Comparison of ENCODE assay signal across 12 cellular contexts in genomic region chr10:112490543-112490942, GRCh38. TPM values are rescaled to one million over a fixed set of nuclear protein-coding genes. Genes with fewer than 3 reads are reported as not detected.
DNase-seq lines count a peak whose midpoint lies in the region; ATAC-seq and TF ChIP-seq lines count a peak whose summit lies in the region.
"Had no signal": no experiment of that assay in that cellular context is flagged by ENCODE, and none has a peak within 500 bp of the region (broad histone marks: within the 10 kb centered on the region; RNA-seq: fewer than 3 reads in every experiment).

No MANE protein-coding gene starts in this region.

- no peak for ATAC-seq in GM19467 (IDR thresholded peaks at IDR 0.05; ENCODE audit: unreplicated experiment)
- ATAC-seq in activated naive CD4-positive, alpha-beta T cell treated with anti-CD3 and anti-CD28 coated beads, Interleukin-2, amount 50 U/mL, for 72 hours = no peak

- H3K27ac Mint-ChIP-seq in HFFc6 = peak overlapping the region; percentile 76
- H3K27ac Mint-ChIP-seq in activated naive CD4-positive, alpha-beta T cell treated with anti-CD3 and anti-CD28 coated beads, Interleukin-2, amount 50 U/mL, for 72 hours = no peak overlapping the region
- H3K27ac Mint-ChIP-seq: IgD-negative memory B cell, naive B cell had no signal

- H3K27me3 Mint-ChIP-seq in HFFc6 (ENCODE audit: insufficient read depth) = no peaks in the 10 kb centered on the region
- H3K27me3 Mint-ChIP-seq: IgD-negative memory B cell, naive B cell had no signal

- no peaks in the 10 kb centered on the region for H3K36me3 Mint-ChIP-seq in HFFc6 (ENCODE audit: low read depth)
- no peaks in the 10 kb centered on the region for H3K36me3 Mint-ChIP-seq in activated naive CD4-positive, alpha-beta T cell treated with anti-CD3 and anti-CD28 coated beads, Interleukin-2, amount 50 U/mL, for 72 hours

- intact Hi-C loops in prostate gland (cut with DNase I) = no loop called here

- no peaks in the 10 kb centered on the region for H3K9me3 Mint-ChIP-seq in HFFc6
- H3K9me3 Mint-ChIP-seq in activated naive CD4-positive, alpha-beta T cell treated with anti-CD3 and anti-CD28 coated beads, Interleukin-2, amount 50 U/mL, for 72 hours = no peaks in the 10 kb centered on the region
- H3K9me3 Mint-ChIP-seq: IgD-negative memory B cell, naive B cell had no signal

- H3K4me1 ChIP-seq in mesodermal cell (ENCODE audit: control insufficient read depth, insufficient read depth, low read length, poor library complexity, severe bottlenecking) = peaks cover 7% of the 10 kb centered on the region
- no peaks in the 10 kb centered on the region for H3K4me1 ChIP-seq in prostate gland (replicated peaks)

- peaks cover 22% of the 10 kb centered on the region for H3K4me1 Mint-ChIP-seq in HFFc6 (ENCODE audit: low read depth)

- H3K9me3 ChIP-seq in mesodermal cell (ENCODE audit: control insufficient read depth, low read length) = no peaks in the 10 kb centered on the region
- H3K9me3 ChIP-seq in prostate gland = no peaks in the 10 kb centered on the region

- no peaks in the 10 kb centered on the region for H3K36me3 ChIP-seq in mesodermal cell (ENCODE audit: control insufficient read depth, insufficient read depth, low read length)
- no peaks in the 10 kb centered on the region for H3K36me3 ChIP-seq in prostate gland

- TF ChIP-seq CTCF in HFFc6 (IDR thresholded peaks at IDR 0.05) = no peak
- TF ChIP-seq CTCF in prostate gland (IDR thresholded peaks at IDR 0.05) = no peak

- no peaks in the 10 kb centered on the region for H3K27me3 ChIP-seq in prostate gland (replicated peaks; ENCODE audit: insufficient read depth)

- H3K27ac ChIP-seq in mesodermal cell (ENCODE audit: low read depth, low read length, severe bottlenecking) (peak overlapping the region; percentile 23), prostate gland (no peak overlapping the region)

- no peak for DNase-seq in HFFc6
- peak; percentile 51 for DNase-seq in NCI-H2081 treated with DMSO at 0.1 percent for 48 hours (lab: John Stamatoyannopoulos, UW)
- DNase-seq in SW480 (ENCODE audit: low spot score) = peak; percentile 97
- no peak for DNase-seq in HK-2 (ENCODE audit: unreplicated experiment)
- no peak for DNase-seq in prostate gland (ENCODE audit: low spot score)
- no peak for DNase-seq in activated naive CD4-positive, alpha-beta T cell treated with anti-CD3 and anti-CD28 coated beads, Interleukin-2, amount 50 U/mL, for 72 hours (ENCODE audit: low spot score in 2 of 2)
- DNase-seq: naive B cell, T1000 had no signal

- no peak for TF ChIP-seq POLR2A in prostate gland (IDR thresholded peaks at IDR 0.05)

- H3K4me3 Mint-ChIP-seq in HFFc6 = peak overlapping the region; percentile 28
- H3K4me3 Mint-ChIP-seq: IgD-negative memory B cell, naive B cell had no signal

- 55% methylated on average over 2 of the region's 2 CpGs; no CpG with 5 or more reads in 1 of the 2 experiments for WGBS in mesodermal cell (ENCODE audit: insufficient coverage in 2 of 2), 2 experiments
- WGBS in prostate gland = 14% methylated on average over 2 of the region's 2 CpGs

- H3K4me3 ChIP-seq in mesodermal cell (ENCODE audit: extremely low read depth, insufficient read depth, low read length, poor library complexity, severe bottlenecking) (no peak overlapping the region), prostate gland (no peak overlapping the region)
- H3K4me3 ChIP-seq: smooth muscle cell had no signal

RNA-seq across cellular contexts. Expression of gene VTI1A, which starts 43.5 kb away (rescaled TPM):
- 10 to 100 TPM; 23.6 to 27.9 (median 24.9) TPM for total RNA-seq in HFFc6 (2021; fragmentation: NEBNext Ultra II Directional; extraction: Animal tissue kit (Norgen Biotek cat#: 25700))
- polyA plus RNA-seq in mesodermal cell (2013, experiment 1 of 2) = 10.5 TPM
- polyA plus RNA-seq in mesodermal cell (2013, experiment 2 of 2) = 14.1 TPM
- total RNA-seq in prostate gland = 10 to 100 TPM; 53.3 to 57.5 TPM
- total RNA-seq in activated naive CD4-positive, alpha-beta T cell treated with anti-CD3 and anti-CD28 coated beads, Interleukin-2, amount 50 U/mL, for 72 hours = 10 to 100 TPM; 39.7 to 40.8 TPM

RNA-seq across cellular contexts. Expression of gene ZDHHC6, which starts 43.8 kb away (rescaled TPM):
- total RNA-seq in HFFc6 (2021; fragmentation: NEBNext Ultra II Directional; extraction: Animal tissue kit (Norgen Biotek cat#: 25700)) = 10 to 100 TPM; 23.1 to 30.5 (median 25.7) TPM
- 21.5 TPM for polyA plus RNA-seq in mesodermal cell (2013, experiment 1 of 2)
- 23.4 TPM for polyA plus RNA-seq in mesodermal cell (2013, experiment 2 of 2)
- 10 to 100 TPM; 21.3 to 28.0 TPM for total RNA-seq in prostate gland
- 10 to 100 TPM; 47.8 to 54.5 TPM for total RNA-seq in activated naive CD4-positive, alpha-beta T cell treated with anti-CD3 and anti-CD28 coated beads, Interleukin-2, amount 50 U/mL, for 72 hours

Comparison
In these comparisons a context has a peak if more than half of its experiments do, and no peak if none do; other contexts are left out.
1. DNase-seq: peak in NCI-H2081 treated with DMSO at 0.1 percent for 48 hours (single experiment) and SW480 (single experiment); none in HFFc6 (single experiment), HK-2 (single experiment), prostate gland (single experiment) and activated naive CD4-positive, alpha-beta T cell treated with anti-CD3 and anti-CD28 coated beads, Interleukin-2, amount 50 U/mL, for 72 hours (0 of 2).